ENCODE assay signal across 1 cellular context in the genomic region with DNA sequence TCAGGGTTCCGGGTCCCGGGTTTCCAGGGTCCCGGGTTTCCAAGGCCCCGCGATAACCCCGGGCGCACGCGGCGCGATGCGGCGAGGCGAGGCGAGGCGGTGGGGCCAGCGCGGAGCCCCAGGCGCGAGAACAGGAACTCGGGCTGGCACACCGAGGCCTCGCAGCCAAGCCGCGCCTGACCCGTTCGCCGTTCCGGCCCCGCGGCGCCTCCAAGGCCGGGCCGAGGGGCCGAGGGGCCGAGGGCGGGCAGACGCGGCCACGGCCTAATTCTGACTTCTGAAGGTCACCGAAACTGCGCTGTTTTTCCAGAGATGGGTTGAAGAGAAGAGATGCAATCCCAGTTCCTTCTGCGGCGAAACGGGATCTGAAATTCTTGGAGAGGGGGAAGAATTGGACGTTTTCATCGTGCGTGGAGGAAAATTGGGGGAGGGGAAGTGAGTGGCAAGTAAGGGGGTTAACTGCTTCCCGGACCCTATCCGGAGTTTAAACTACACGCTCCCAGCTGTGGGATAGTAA.
A peak's percentile ranks its signal among the peaks of the same experiment; 100 is the strongest.
TF ChIP-seq lines count a peak whose summit lies in the region.

No MANE protein-coding gene starts in this region.

TF ChIP-seq in WTC11, 78 proteins besides CTCF, POLR2A, EP300 and RAD21 (continued from another document):
- TF ChIP-seq, protein P1, sequence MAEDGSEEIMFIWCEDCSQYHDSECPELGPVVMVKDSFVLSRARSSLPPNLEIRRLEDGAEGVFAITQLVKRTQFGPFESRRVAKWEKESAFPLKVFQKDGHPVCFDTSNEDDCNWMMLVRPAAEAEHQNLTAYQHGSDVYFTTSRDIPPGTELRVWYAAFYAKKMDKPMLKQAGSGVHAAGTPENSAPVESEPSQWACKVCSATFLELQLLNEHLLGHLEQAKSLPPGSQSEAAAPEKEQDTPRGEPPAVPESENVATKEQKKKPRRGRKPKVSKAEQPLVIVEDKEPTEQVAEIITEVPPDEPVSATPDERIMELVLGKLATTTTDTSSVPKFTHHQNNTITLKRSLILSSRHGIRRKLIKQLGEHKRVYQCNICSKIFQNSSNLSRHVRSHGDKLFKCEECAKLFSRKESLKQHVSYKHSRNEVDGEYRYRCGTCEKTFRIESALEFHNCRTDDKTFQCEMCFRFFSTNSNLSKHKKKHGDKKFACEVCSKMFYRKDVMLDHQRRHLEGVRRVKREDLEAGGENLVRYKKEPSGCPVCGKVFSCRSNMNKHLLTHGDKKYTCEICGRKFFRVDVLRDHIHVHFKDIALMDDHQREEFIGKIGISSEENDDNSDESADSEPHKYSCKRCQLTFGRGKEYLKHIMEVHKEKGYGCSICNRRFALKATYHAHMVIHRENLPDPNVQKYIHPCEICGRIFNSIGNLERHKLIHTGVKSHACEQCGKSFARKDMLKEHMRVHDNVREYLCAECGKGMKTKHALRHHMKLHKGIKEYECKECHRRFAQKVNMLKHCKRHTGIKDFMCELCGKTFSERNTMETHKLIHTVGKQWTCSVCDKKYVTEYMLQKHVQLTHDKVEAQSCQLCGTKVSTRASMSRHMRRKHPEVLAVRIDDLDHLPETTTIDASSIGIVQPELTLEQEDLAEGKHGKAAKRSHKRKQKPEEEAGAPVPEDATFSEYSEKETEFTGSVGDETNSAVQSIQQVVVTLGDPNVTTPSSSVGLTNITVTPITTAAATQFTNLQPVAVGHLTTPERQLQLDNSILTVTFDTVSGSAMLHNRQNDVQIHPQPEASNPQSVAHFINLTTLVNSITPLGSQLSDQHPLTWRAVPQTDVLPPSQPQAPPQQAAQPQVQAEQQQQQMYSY (CRISPR knock-in tag; IDR thresholded peaks at IDR 0.05): peak; percentile 50; the same call in 1 of the 2 replicates
- TF ChIP-seq, protein P2, sequence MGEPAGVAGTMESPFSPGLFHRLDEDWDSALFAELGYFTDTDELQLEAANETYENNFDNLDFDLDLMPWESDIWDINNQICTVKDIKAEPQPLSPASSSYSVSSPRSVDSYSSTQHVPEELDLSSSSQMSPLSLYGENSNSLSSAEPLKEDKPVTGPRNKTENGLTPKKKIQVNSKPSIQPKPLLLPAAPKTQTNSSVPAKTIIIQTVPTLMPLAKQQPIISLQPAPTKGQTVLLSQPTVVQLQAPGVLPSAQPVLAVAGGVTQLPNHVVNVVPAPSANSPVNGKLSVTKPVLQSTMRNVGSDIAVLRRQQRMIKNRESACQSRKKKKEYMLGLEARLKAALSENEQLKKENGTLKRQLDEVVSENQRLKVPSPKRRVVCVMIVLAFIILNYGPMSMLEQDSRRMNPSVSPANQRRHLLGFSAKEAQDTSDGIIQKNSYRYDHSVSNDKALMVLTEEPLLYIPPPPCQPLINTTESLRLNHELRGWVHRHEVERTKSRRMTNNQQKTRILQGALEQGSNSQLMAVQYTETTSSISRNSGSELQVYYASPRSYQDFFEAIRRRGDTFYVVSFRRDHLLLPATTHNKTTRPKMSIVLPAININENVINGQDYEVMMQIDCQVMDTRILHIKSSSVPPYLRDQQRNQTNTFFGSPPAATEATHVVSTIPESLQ (CRISPR knock-in tag; IDR thresholded peaks at IDR 0.05): no peak
